Comparison of ENCODE assay signal across 20 cellular contexts in the genomic region with DNA sequence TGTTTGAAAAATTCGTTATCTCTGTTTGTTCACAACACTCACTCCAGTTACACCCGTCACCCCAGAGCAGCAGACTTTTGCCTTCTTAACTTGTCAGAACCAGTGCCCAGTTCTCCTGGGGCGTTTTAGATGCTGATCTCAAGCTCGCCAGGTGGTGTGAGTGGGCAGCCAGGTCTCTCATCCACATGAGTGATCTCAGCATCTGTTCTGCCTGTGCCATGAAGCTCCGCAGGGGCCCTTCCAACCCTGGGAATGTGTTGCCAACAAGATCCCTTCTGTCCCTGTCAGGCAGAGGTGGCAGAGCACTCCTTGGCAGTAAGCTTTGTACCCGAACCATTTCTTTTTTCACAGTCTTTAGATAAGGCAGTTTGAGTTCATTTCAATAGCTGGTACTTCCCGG.
"Had no signal": no experiment of that assay in that cellular context is flagged by ENCODE, and none has a peak within 500 bp of the region (broad histone marks: within the 10 kb centered on the region; RNA-seq: fewer than 3 reads in every experiment).

No MANE protein-coding gene starts in this region.

- H3K4me1 ChIP-seq: colonic mucosa, left ventricle myocardium inferior, right lobe of liver had no signal

- H3K4me3 Mint-ChIP-seq: activated CD4-positive, alpha-beta memory T cell treated with anti-CD3 and anti-CD28 coated beads, Interleukin-2, amount 10 ng/mL, durations not matched to agents 7 days and 5 days; activated CD4-positive, alpha-beta T cell treated with anti-CD3 and anti-CD28 coated beads, Interleukin-2, amount 10 ng/mL, durations not matched to agents 7 days and 5 days; activated T-cell treated with anti-CD3 and anti-CD28 coated beads, Interleukin-2, amount 50 U/mL, for 72 hours; nephron progenitor cell had no signal

- H3K36me3 Mint-ChIP-seq: activated naive CD4-positive, alpha-beta T cell treated with anti-CD3 and anti-CD28 coated beads, Interleukin-2, amount 50 U/mL, for 72 hours had no signal

- H3K27ac Mint-ChIP-seq: activated CD4-positive, alpha-beta memory T cell treated with anti-CD3 and anti-CD28 coated beads, Interleukin-2, amount 10 ng/mL, durations not matched to agents 7 days and 5 days; activated CD4-positive, alpha-beta T cell treated with anti-CD3 and anti-CD28 coated beads, Interleukin-2, amount 10 ng/mL, durations not matched to agents 7 days and 5 days; activated naive CD4-positive, alpha-beta T cell treated with anti-CD3 and anti-CD28 coated beads, Interleukin-2, amount 50 U/mL, for 72 hours; activated T-cell treated with anti-CD3 and anti-CD28 coated beads, Interleukin-2, amount 50 U/mL, for 72 hours; nephron progenitor cell; progenitor cell of endocrine pancreas had no signal

- H3K4me1 Mint-ChIP-seq: activated CD4-positive, alpha-beta memory T cell treated with anti-CD3 and anti-CD28 coated beads, Interleukin-2, amount 10 ng/mL, durations not matched to agents 7 days and 5 days; activated CD4-positive, alpha-beta T cell treated with anti-CD3 and anti-CD28 coated beads, Interleukin-2, amount 10 ng/mL, durations not matched to agents 7 days and 5 days had no signal

- H3K4me3 ChIP-seq: cardiac muscle cell, colonic mucosa, left ventricle myocardium inferior, lung, ovary, right lobe of liver, tibial nerve had no signal

- H3K9me3 ChIP-seq: colonic mucosa, left ventricle myocardium inferior, ovary, right lobe of liver, tibial nerve had no signal

- H3K36me3 ChIP-seq: cardiac muscle cell, colonic mucosa, left ventricle myocardium inferior, ovary, right lobe of liver, tibial nerve had no signal

- H3K27ac ChIP-seq: cardiac muscle cell, colonic mucosa, left ventricle myocardium inferior, ovary, right lobe of liver, tibial nerve had no signal

- H3K27me3 ChIP-seq: cardiac muscle cell, colonic mucosa, ovary, right lobe of liver, tibial nerve had no signal

- ATAC-seq: activated naive CD4-positive, alpha-beta T cell treated with anti-CD3 and anti-CD28 coated beads, Interleukin-2, amount 50 U/mL, for 72 hours; activated T-cell treated with anti-CD3 and anti-CD28 coated beads, Interleukin-2, amount 50 U/mL, for 72 hours; right lobe of liver had no signal

- H3K9me3 Mint-ChIP-seq: activated CD4-positive, alpha-beta T cell treated with anti-CD3 and anti-CD28 coated beads, Interleukin-2, amount 10 ng/mL, durations not matched to agents 7 days and 5 days; activated naive CD4-positive, alpha-beta T cell treated with anti-CD3 and anti-CD28 coated beads, Interleukin-2, amount 50 U/mL, for 72 hours; nephron progenitor cell had no signal

- H3K27me3 Mint-ChIP-seq: activated CD4-positive, alpha-beta memory T cell treated with anti-CD3 and anti-CD28 coated beads, Interleukin-2, amount 10 ng/mL, durations not matched to agents 7 days and 5 days; activated CD4-positive, alpha-beta T cell treated with anti-CD3 and anti-CD28 coated beads, Interleukin-2, amount 10 ng/mL, durations not matched to agents 7 days and 5 days had no signal

- DNase-seq: activated CD4-positive, alpha-beta memory T cell treated with anti-CD3 and anti-CD28 coated beads, Interleukin-2, amount 10 ng/mL, durations not matched to agents 7 days and 5 days; activated CD4-positive, alpha-beta T cell treated with anti-CD3 and anti-CD28 coated beads for 1 hour; activated CD4-positive, alpha-beta T cell treated with anti-CD3 and anti-CD28 coated beads, Interleukin-2, amount 10 ng/mL, durations not matched to agents 7 days and 5 days; activated naive CD4-positive, alpha-beta T cell; activated T-cell treated with anti-CD3 and anti-CD28 coated beads, Interleukin-2, amount 50 U/mL, for 72 hours; cerebellar nuclear complex; colonic mucosa; effector CD8-positive, alpha-beta T cell; glutamatergic neuron; left ventricle myocardium inferior; nephron progenitor cell; ovary; right lobe of liver; stimulated activated CD4-positive, alpha-beta T cell treated with anti-CD3 and anti-CD28 coated beads, Interleukin-2, amount 100 ng/mL, for 48 hours; stimulated activated naive CD4-positive, alpha-beta T cell treated with Interleukin-2 at 50 U/mL for 16 hours had no signal
